ENCODE assay signal across 1 cellular context in genomic region chr22:27317961-27318360, GRCh38.
A peak's percentile ranks its signal among the peaks of the same experiment; 100 is the strongest.
TF ChIP-seq lines count a peak whose summit lies in the region.

No MANE protein-coding gene starts in this region.

TF ChIP-seq in HEK293, 187 proteins besides CTCF, POLR2A, EP300 and RAD21 (continued from another document and continues in another):
- TF ChIP-seq ZNF513 (tag by site-specific recombination; IDR thresholded peaks at IDR 0.05) (no peak), ZNF561 (tag by site-specific recombination; IDR thresholded peaks at IDR 0.05; ENCODE audit: borderline replicate concordance) (no peak; the same call in 1 of the 2 replicates), YY2 (tag by site-specific recombination; IDR thresholded peaks at IDR 0.05) (no peak), KLF1 (tag by site-specific recombination; IDR thresholded peaks at IDR 0.05) (no peak), ZNF776 (tag by site-specific recombination; IDR thresholded peaks at IDR 0.05; ENCODE audit: borderline replicate concordance) (no peak), ZEB2 (tag by site-specific recombination; IDR thresholded peaks at IDR 0.05) (no peak), SALL2 (tag by site-specific recombination; IDR thresholded peaks at IDR 0.05; ENCODE audit: borderline replicate concordance) (no peak), ZNF292 (tag by site-specific recombination; IDR thresholded peaks at IDR 0.05; ENCODE audit: borderline replicate concordance, low read depth) (no peak), HOXA7 (CRISPR knock-in tag; IDR thresholded peaks at IDR 0.05; ENCODE audit: borderline replicate concordance) (no peak), KLF9 (tag by site-specific recombination; IDR thresholded peaks at IDR 0.05; ENCODE audit: low read depth) (no peak), ZNF362 (tag by site-specific recombination; IDR thresholded peaks at IDR 0.05) (no peak), ZNF302 (tag by site-specific recombination; IDR thresholded peaks at IDR 0.05; ENCODE audit: low read depth) (no peak), RBAK (tag by site-specific recombination; IDR thresholded peaks at IDR 0.05) (no peak), ZBTB21 (tag by site-specific recombination; IDR thresholded peaks at IDR 0.05) (no peak), ZBTB17 (tag by site-specific recombination; IDR thresholded peaks at IDR 0.05) (no peak), REST (tag by site-specific recombination; IDR thresholded peaks at IDR 0.05) (no peak), ZNF48 (tag by site-specific recombination; IDR thresholded peaks at IDR 0.05) (no peak), ZNF280C (tag by site-specific recombination; IDR thresholded peaks at IDR 0.05) (no peak), EGR2 (tag by site-specific recombination; IDR thresholded peaks at IDR 0.05; ENCODE audit: low read depth) (no peak), ZFHX2 (tag by site-specific recombination; conservative IDR thresholded peaks at IDR 0.05) (peak; percentile 58), ZNF223 (tag by site-specific recombination; IDR thresholded peaks at IDR 0.05) (no peak), MEIS1 (CRISPR knock-in tag; IDR thresholded peaks at IDR 0.05; ENCODE audit: borderline replicate concordance) (no peak), ZNF629 (tag by site-specific recombination; IDR thresholded peaks at IDR 0.05) (0 out of 2 replicates have a peak, but pooled peaks have one; percentile 14), ZNF394 (tag by site-specific recombination; IDR thresholded peaks at IDR 0.05; ENCODE audit: borderline replicate concordance) (peak; percentile 60; the same call in 1 of the 2 replicates), ZNF138 (tag by site-specific recombination; IDR thresholded peaks at IDR 0.05; ENCODE audit: borderline replicate concordance) (no peak), ZBTB20 (tag by site-specific recombination; IDR thresholded peaks at IDR 0.05) (no peak), ZNF423 (tag by site-specific recombination; IDR thresholded peaks at IDR 0.05) (no peak), ZNF544 (tag by site-specific recombination; IDR thresholded peaks at IDR 0.05) (no peak), ZNF416 (tag by site-specific recombination; IDR thresholded peaks at IDR 0.05) (no peak), OSR2 (tag by site-specific recombination; IDR thresholded peaks at IDR 0.05) (peak; percentile 89), ZNF175 (tag by site-specific recombination; IDR thresholded peaks at IDR 0.05) (no peak), ZNF704 (tag by site-specific recombination; IDR thresholded peaks at IDR 0.05) (no peak), ZNF692 (tag by site-specific recombination; IDR thresholded peaks at IDR 0.05) (no peak), ZNF211 (tag by site-specific recombination; IDR thresholded peaks at IDR 0.05; ENCODE audit: low read depth) (no peak), ZNF529 (tag by site-specific recombination; IDR thresholded peaks at IDR 0.05; ENCODE audit: insufficient replicate concordance) (no peak), ZNF366 (tag by site-specific recombination; conservative IDR thresholded peaks at IDR 0.05) (0 out of 2 replicates have a peak, but pooled peaks have one; percentile 8), MZF1 (tag by site-specific recombination; IDR thresholded peaks at IDR 0.05; ENCODE audit: borderline replicate concordance) (no peak)
- TF ChIP-seq, protein P1, sequence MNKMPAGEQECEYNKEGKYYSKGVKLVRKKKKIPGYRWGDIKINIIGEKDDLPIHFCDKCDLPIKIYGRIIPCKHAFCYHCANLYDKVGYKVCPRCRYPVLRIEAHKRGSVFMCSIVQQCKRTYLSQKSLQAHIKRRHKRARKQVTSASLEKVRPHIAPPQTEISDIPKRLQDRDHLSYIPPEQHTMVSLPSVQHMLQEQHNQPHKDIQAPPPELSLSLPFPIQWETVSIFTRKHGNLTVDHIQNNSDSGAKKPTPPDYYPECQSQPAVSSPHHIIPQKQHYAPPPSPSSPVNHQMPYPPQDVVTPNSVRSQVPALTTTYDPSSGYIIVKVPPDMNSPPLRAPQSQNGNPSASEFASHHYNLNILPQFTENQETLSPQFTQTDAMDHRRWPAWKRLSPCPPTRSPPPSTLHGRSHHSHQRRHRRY (tag by site-specific recombination; IDR thresholded peaks at IDR 0.05), result no peak
- TF ChIP-seq, protein P2, sequence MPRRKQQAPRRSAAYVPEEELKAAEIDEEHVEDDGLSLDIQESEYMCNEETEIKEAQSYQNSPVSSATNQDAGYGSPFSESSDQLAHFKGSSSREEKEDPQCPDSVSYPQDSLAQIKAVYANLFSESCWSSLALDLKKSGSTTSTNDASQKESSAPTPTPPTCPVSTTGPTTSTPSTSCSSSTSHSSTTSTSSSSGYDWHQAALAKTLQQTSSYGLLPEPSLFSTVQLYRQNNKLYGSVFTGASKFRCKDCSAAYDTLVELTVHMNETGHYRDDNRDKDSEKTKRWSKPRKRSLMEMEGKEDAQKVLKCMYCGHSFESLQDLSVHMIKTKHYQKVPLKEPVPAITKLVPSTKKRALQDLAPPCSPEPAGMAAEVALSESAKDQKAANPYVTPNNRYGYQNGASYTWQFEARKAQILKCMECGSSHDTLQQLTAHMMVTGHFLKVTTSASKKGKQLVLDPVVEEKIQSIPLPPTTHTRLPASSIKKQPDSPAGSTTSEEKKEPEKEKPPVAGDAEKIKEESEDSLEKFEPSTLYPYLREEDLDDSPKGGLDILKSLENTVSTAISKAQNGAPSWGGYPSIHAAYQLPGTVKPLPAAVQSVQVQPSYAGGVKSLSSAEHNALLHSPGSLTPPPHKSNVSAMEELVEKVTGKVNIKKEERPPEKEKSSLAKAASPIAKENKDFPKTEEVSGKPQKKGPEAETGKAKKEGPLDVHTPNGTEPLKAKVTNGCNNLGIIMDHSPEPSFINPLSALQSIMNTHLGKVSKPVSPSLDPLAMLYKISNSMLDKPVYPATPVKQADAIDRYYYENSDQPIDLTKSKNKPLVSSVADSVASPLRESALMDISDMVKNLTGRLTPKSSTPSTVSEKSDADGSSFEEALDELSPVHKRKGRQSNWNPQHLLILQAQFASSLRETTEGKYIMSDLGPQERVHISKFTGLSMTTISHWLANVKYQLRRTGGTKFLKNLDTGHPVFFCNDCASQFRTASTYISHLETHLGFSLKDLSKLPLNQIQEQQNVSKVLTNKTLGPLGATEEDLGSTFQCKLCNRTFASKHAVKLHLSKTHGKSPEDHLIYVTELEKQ (tag by site-specific recombination; IDR thresholded peaks at IDR 0.05; ENCODE audit: borderline replicate concordance), result no peak
- TF ChIP-seq, protein P3, sequence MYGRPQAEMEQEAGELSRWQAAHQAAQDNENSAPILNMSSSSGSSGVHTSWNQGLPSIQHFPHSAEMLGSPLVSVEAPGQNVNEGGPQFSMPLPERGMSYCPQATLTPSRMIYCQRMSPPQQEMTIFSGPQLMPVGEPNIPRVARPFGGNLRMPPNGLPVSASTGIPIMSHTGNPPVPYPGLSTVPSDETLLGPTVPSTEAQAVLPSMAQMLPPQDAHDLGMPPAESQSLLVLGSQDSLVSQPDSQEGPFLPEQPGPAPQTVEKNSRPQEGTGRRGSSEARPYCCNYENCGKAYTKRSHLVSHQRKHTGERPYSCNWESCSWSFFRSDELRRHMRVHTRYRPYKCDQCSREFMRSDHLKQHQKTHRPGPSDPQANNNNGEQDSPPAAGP (tag by site-specific recombination; IDR thresholded peaks at IDR 0.05), result no peak
- TF ChIP-seq, protein P4, sequence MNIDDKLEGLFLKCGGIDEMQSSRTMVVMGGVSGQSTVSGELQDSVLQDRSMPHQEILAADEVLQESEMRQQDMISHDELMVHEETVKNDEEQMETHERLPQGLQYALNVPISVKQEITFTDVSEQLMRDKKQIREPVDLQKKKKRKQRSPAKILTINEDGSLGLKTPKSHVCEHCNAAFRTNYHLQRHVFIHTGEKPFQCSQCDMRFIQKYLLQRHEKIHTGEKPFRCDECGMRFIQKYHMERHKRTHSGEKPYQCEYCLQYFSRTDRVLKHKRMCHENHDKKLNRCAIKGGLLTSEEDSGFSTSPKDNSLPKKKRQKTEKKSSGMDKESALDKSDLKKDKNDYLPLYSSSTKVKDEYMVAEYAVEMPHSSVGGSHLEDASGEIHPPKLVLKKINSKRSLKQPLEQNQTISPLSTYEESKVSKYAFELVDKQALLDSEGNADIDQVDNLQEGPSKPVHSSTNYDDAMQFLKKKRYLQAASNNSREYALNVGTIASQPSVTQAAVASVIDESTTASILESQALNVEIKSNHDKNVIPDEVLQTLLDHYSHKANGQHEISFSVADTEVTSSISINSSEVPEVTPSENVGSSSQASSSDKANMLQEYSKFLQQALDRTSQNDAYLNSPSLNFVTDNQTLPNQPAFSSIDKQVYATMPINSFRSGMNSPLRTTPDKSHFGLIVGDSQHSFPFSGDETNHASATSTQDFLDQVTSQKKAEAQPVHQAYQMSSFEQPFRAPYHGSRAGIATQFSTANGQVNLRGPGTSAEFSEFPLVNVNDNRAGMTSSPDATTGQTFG (tag by site-specific recombination; IDR thresholded peaks at IDR 0.05; ENCODE audit: borderline replicate concordance), result no peak
